In genomic region chr3:141876381-141876890, GRCh38 we compare ENCODE assay signal across 8 cellular contexts. TPM values are rescaled to one million over a fixed set of nuclear protein-coding genes. Genes with fewer than 3 reads are reported as not detected.
A peak's percentile ranks its signal among the peaks of the same experiment; 100 is the strongest.
DNase-seq lines count a peak whose midpoint lies in the region; ATAC-seq and TF ChIP-seq lines count a peak whose summit lies in the region.

ATP1B3 (plus strand) TSS chr3:141876643; CDS start chr3:141876802, 159 bp downstream.

- peak within 1 kb of the TSS; percentile 86 for H3K4me3 Mint-ChIP-seq in central memory CD8-positive, alpha-beta T cell

- H3K27me3 Mint-ChIP-seq in central memory CD8-positive, alpha-beta T cell: no peaks in the 10 kb centered on the region

- H3K36me3 Mint-ChIP-seq in central memory CD8-positive, alpha-beta T cell (ENCODE audit: insufficient read depth): peaks cover 15% of the 10 kb centered on the region

- peak; percentile 82 for ATAC-seq in GM18868 (IDR thresholded peaks at IDR 0.05; ENCODE audit: unreplicated experiment)
- peak; percentile 87 for ATAC-seq in HG03097 (IDR thresholded peaks at IDR 0.05; ENCODE audit: low FRiP score, unreplicated experiment)
- peak; percentile 80 to 81 for ATAC-seq in activated CD4-positive, CD25-positive, alpha-beta regulatory T cell treated with anti-CD3 and anti-CD28 coated beads, Interleukin-2, amount 50 U/mL, for 24 hours
- peak; percentile 69 for ATAC-seq in central memory CD8-positive, alpha-beta T cell (replicated peaks; ENCODE audit: extremely low read depth, poor library complexity, severe bottlenecking)

- peak within 1 kb of the TSS; percentile 82 for H3K4me3 ChIP-seq in AG04449 (ENCODE audit: low read depth, low read length)
- H3K4me3 ChIP-seq in kidney epithelial cell (ENCODE audit: low read depth, low read length): peak within 1 kb of the TSS; percentile 93

- no peaks in the 10 kb centered on the region for H3K9me3 Mint-ChIP-seq in central memory CD8-positive, alpha-beta T cell

- peaks cover 33% of the 10 kb centered on the region for H3K4me1 Mint-ChIP-seq in central memory CD8-positive, alpha-beta T cell

- H3K27me3 ChIP-seq in kidney epithelial cell (ENCODE audit: control insufficient read depth, insufficient read depth, low read length): no peaks in the 10 kb centered on the region

- DNase-seq in AG04449 (ENCODE audit: low read depth, low spot score) (no peak), NCI-H2227 (lab: John Stamatoyannopoulos, UW; ENCODE audit: unreplicated experiment) (peak; percentile 84), kidney epithelial cell (ENCODE audit: low read depth) (peak; percentile 25)
- peak; percentile 68 to 71 for DNase-seq in central memory CD8-positive, alpha-beta T cell (ENCODE audit: low spot score in 2 of 2)
- DNase-seq in stimulated activated CD4-positive, alpha-beta T cell treated with anti-CD3 and anti-CD28 coated beads, Interleukin-15, amount 100 ng/mL, for 24 hours: peak; percentile 86

- TF ChIP-seq CTCF in AG04449 (IDR thresholded peaks at IDR 0.05; ENCODE audit: insufficient read depth, low read length, missing control alignments): no peak
- no peak for TF ChIP-seq CTCF in kidney epithelial cell (IDR thresholded peaks at IDR 0.05; ENCODE audit: insufficient read depth, low read length, poor library complexity, severe bottlenecking)

- no peaks in the 10 kb centered on the region for H3K36me3 ChIP-seq in kidney epithelial cell (ENCODE audit: control insufficient read depth, insufficient read depth, low read length)

- POLR2A ChIA-PET in AG04449 (lab: Yijun Ruan, JAX): interaction anchor here (1.0 to 1.6 kb wide), 5 partner anchors 19 to 389 kb away, joined by 3 to 7 read pairs (median 4); partner anchors contain the start of gene RNF7

- H3K27ac Mint-ChIP-seq in central memory CD8-positive, alpha-beta T cell (ENCODE audit: low read depth): peak within 1 kb of the TSS; percentile 70

- CTCF ChIA-PET in AG04449 (lab: Yijun Ruan, JAX): interaction anchor here (1.4 to 5.6 kb wide), 4 partner anchors 14 to 299 kb away, joined by 3 to 50 read pairs (median 22); partner anchors contain the start of gene RNF7

RNA-seq across cellular contexts. Expression of gene ATP1B3, which starts in this region (rescaled TPM):
- total RNA-seq in kidney epithelial cell: 38.3 and 50.8 TPM in 2 replicates
